Comparison of ENCODE assay signal across 8 cellular contexts in genomic region chr6:35731736-35732532, GRCh38. TPM values are rescaled to one million over a fixed set of nuclear protein-coding genes. Genes with fewer than 3 reads are reported as not detected.
A peak's percentile ranks its signal among the peaks of the same experiment; 100 is the strongest.
DNase-seq lines count a peak whose midpoint lies in the region; ATAC-seq and TF ChIP-seq lines count a peak whose summit lies in the region.

No MANE protein-coding gene starts in this region.

- peak overlapping the region; percentile 42 to 60 for H3K9ac ChIP-seq in liver (ENCODE audit: low read depth in 1 of 2, low read length in 2 of 2)

- H3K4me1 ChIP-seq in liver (ENCODE audit: control insufficient read depth in 4 of 4, insufficient read depth in 4 of 4, low read length in 3 of 4), result peaks cover 19 to 61% (median 50%) of the 10 kb centered on the region in 4 donors

- H3K36me3 ChIP-seq in liver (ENCODE audit: control insufficient read depth in 4 of 4, insufficient read depth in 3 of 4, low read depth in 1 of 4, low read length in 3 of 4), result no peaks in the 10 kb centered on the region

- peak overlapping the region; percentile 80 for H3K27ac Mint-ChIP-seq in dendritic cell treated with granulocyte-macrophage colony-stimulating factor and Interleukin-4, amounts not matched to agents 40 ng/mL and 50 ng/mL, for 4 days

- H3K9me3 ChIP-seq in liver (ENCODE audit: control insufficient read depth in 4 of 4, low read length in 3 of 4), result no peaks in the 10 kb centered on the region

- H3K36me3 Mint-ChIP-seq in dendritic cell treated with granulocyte-macrophage colony-stimulating factor and Interleukin-4, amounts not matched to agents 40 ng/mL and 50 ng/mL, for 4 days (ENCODE audit: low read depth), result no peaks in the 10 kb centered on the region

- peak; percentile 80 for DNase-seq in AG08395 (ENCODE audit: low spot score)
- DNase-seq in NCI-H510A (lab: John Stamatoyannopoulos, UW), result peak; percentile 96
- DNase-seq in activated CD4-positive, alpha-beta T cell treated with anti-CD3 and anti-CD28 coated beads, Interleukin-2, amount 50 U/mL, for 24 hours (ENCODE audit: low read depth in 1 of 2, low spot score in 1 of 2), result peak; percentile 88 to 91
- peak; percentile 94 for DNase-seq in stimulated activated CD4-positive, alpha-beta T cell treated with anti-CD3 and anti-CD28 coated beads, Interleukin-2, amount 100 ng/mL, for 48 hours

- peak; percentile 61 for TF ChIP-seq POLR2A in GM18526 (IDR thresholded peaks at IDR 0.05; ENCODE audit: extremely low read depth, insufficient read length)

- H3K27me3 ChIP-seq in liver (ENCODE audit: control insufficient read depth in 4 of 4, insufficient read depth in 4 of 4, low read length in 3 of 4), result no peaks in the 10 kb centered on the region

- ATAC-seq in HG03095 (IDR thresholded peaks at IDR 0.05; ENCODE audit: unreplicated experiment), result peak; percentile 41

- WGBS in liver, result under 1% methylated on average over 61 of the region's 61 CpGs

- peak; percentile 49 to 75 for TF ChIP-seq RAD21 in liver (IDR thresholded peaks at IDR 0.05)

- H3K4me3 Mint-ChIP-seq in dendritic cell treated with granulocyte-macrophage colony-stimulating factor and Interleukin-4, amounts not matched to agents 40 ng/mL and 50 ng/mL, for 4 days, result peak overlapping the region; percentile 82

- peaks cover 59% of the 10 kb centered on the region for H3K4me1 Mint-ChIP-seq in dendritic cell treated with granulocyte-macrophage colony-stimulating factor and Interleukin-4, amounts not matched to agents 40 ng/mL and 50 ng/mL, for 4 days (ENCODE audit: low read depth)

- H3K27me3 Mint-ChIP-seq in dendritic cell treated with granulocyte-macrophage colony-stimulating factor and Interleukin-4, amounts not matched to agents 40 ng/mL and 50 ng/mL, for 4 days, result no peaks in the 10 kb centered on the region

- peak overlapping the region; percentile 97 to 98 for H3K27ac ChIP-seq in liver (ENCODE audit: low read depth in 1 of 2, low read length in 2 of 2)

- H3K9me3 Mint-ChIP-seq in dendritic cell treated with granulocyte-macrophage colony-stimulating factor and Interleukin-4, amounts not matched to agents 40 ng/mL and 50 ng/mL, for 4 days, result no peaks in the 10 kb centered on the region

- no peak for TF ChIP-seq CTCF in liver (IDR thresholded peaks at IDR 0.05; ENCODE audit: low read depth, low read length, missing input control)

- intact Hi-C loops in dendritic cell treated with granulocyte-macrophage colony-stimulating factor and Interleukin-4, amounts not matched to agents 40 ng/mL and 50 ng/mL, for 4 days (cut with micrococcal nuclease), result loop anchor here (1.0 kb wide), 1 partner anchor 44 kb away; the partner anchor contains the start of gene FKBP5

- H3K4me3 ChIP-seq in liver (ENCODE audit: low read depth in 1 of 3, low read length in 3 of 3), result peak overlapping the region; percentile 65 to 78 (median 66)

TF ChIP-seq in liver, 16 proteins besides CTCF, POLR2A, EP300 and RAD21:
- TF ChIP-seq ATF3 (IDR thresholded peaks at IDR 0.05), result no peak
- peak; percentile 17 for TF ChIP-seq FOXA2 (IDR thresholded peaks at IDR 0.05)
- TF ChIP-seq FOXA1 (IDR thresholded peaks at IDR 0.05), result no peak
- no peak for TF ChIP-seq REST (IDR thresholded peaks at IDR 0.05)
- TF ChIP-seq MAX (IDR thresholded peaks at IDR 0.05), result peak; percentile 96
- TF ChIP-seq ZBTB33 (IDR thresholded peaks at IDR 0.05), result peak; percentile 35
- peak; percentile 17 to 69 for TF ChIP-seq JUND (IDR thresholded peaks at IDR 0.05)
- TF ChIP-seq TAF1 (conservative IDR thresholded peaks at IDR 0.05), result peak; percentile 63
- no peak for TF ChIP-seq NR2F2 (IDR thresholded peaks at IDR 0.05)
- peak; percentile 42 to 65 for TF ChIP-seq HNF4A (conservative IDR thresholded peaks at IDR 0.05)
- peak; percentile 62 to 64 for TF ChIP-seq RXRA (IDR thresholded peaks at IDR 0.05)
- TF ChIP-seq EGR1 (IDR thresholded peaks at IDR 0.05; ENCODE audit: low read depth in 2 of 2), result peak; percentile 96
- peak; percentile 39 to 65 for TF ChIP-seq GABPA (IDR thresholded peaks at IDR 0.05 in 1 of 2, conservative IDR thresholded peaks at IDR 0.05 in 1 of 2)
- TF ChIP-seq YY1 (IDR thresholded peaks at IDR 0.05), result peak; percentile 37
- TF ChIP-seq HNF4G (IDR thresholded peaks at IDR 0.05), result no peak
- peak; percentile 90 for TF ChIP-seq SP1 (IDR thresholded peaks at IDR 0.05)

RNA-seq across cellular contexts. Expression of gene ARMC12, which starts 4.9 kb away (rescaled TPM):
- total RNA-seq in liver, result under 1 TPM in 1 of 2 donors, not detected in 1; 0.42 TPM
- under 1 TPM; 0.43 to 0.64 TPM for polyA plus RNA-seq in liver

RNA-seq across cellular contexts. Expression of gene FKBP5, which starts 43.2 kb away (rescaled TPM):
- total RNA-seq in liver, result 100 to 1,000 TPM in 1 of 2 donors, 10 to 100 TPM in 1; 10.3 to 132 TPM
- 10 to 100 TPM; 61.7 to 65.8 TPM for polyA plus RNA-seq in liver

RNA-seq across cellular contexts. Expression of gene CLPSL2, which starts 44.5 kb away (rescaled TPM):
- not detected for total RNA-seq in liver
- polyA plus RNA-seq in liver, result not detected

RNA-seq across cellular contexts. Expression of gene CLPSL1, which starts 48.9 kb away (rescaled TPM):
- total RNA-seq in liver, result not detected
- polyA plus RNA-seq in liver, result not detected

Comparison
In these comparisons a context has a peak if more than half of its experiments do, and no peak if none do; other contexts are left out.
1. Peak in every context shown above with its lines: DNase-seq, ATAC-seq, H3K4me3 ChIP-seq and H3K27ac ChIP-seq.